13 cellular contexts compared by ENCODE assay signal in genomic region chr5:126884269-126884819, GRCh38.
DNase-seq lines count a peak whose midpoint lies in the region; ATAC-seq and TF ChIP-seq lines count a peak whose summit lies in the region.
"Had no signal": no experiment of that assay in that cellular context is flagged by ENCODE, and none has a peak within 500 bp of the region (broad histone marks: within the 10 kb centered on the region; RNA-seq: fewer than 3 reads in every experiment).

No MANE protein-coding gene starts in this region.

- H3K36me3 ChIP-seq in CD8-positive, alpha-beta memory T cell (ENCODE audit: insufficient read depth, low read length), result no peaks in the 10 kb centered on the region
- H3K36me3 ChIP-seq: vagina had no signal

- H3K4me1 Mint-ChIP-seq in CD8-positive, alpha-beta memory T cell, result no peaks in the 10 kb centered on the region
- H3K4me1 Mint-ChIP-seq in mesothelial cell of epicardium, result peaks cover 24% of the 10 kb centered on the region

- no peak for TF ChIP-seq CTCF in mesothelial cell of epicardium (IDR thresholded peaks at IDR 0.05; ENCODE audit: unreplicated experiment)

- H3K27me3 ChIP-seq in CD8-positive, alpha-beta memory T cell (ENCODE audit: insufficient read depth, low read length, poor library complexity, severe bottlenecking), result no peaks in the 10 kb centered on the region
- H3K27me3 ChIP-seq: vagina had no signal

- no peaks in the 10 kb centered on the region for H3K9me3 ChIP-seq in CD8-positive, alpha-beta memory T cell (ENCODE audit: low read length)
- H3K9me3 ChIP-seq: vagina had no signal

- no peaks in the 10 kb centered on the region for H3K9me3 Mint-ChIP-seq in CD8-positive, alpha-beta memory T cell
- H3K9me3 Mint-ChIP-seq in mesothelial cell of epicardium, result no peaks in the 10 kb centered on the region
- H3K9me3 Mint-ChIP-seq: T-cell had no signal

- POLR2A ChIA-PET in CD8-positive, alpha-beta memory T cell (lab: Charles Lee), result no interaction called here

- H3K27me3 Mint-ChIP-seq in CD8-positive, alpha-beta memory T cell, result no peaks in the 10 kb centered on the region
- H3K27me3 Mint-ChIP-seq in mesothelial cell of epicardium (ENCODE audit: low read depth), result no peaks in the 10 kb centered on the region
- H3K27me3 Mint-ChIP-seq: T-cell had no signal

- no peak for DNase-seq in CD8-positive, alpha-beta memory T cell
- DNase-seq in NCI-H226 (peak; percentile 88), dermis blood vessel endothelial cell (peak; percentile 87), mesothelial cell of epicardium (ENCODE audit: low spot score in 2 of 2, unreplicated experiment in 2 of 2) (no peak), NCI-H2029 treated with DMSO at 0.1 percent for 48 hours (lab: John Stamatoyannopoulos, UW) (no peak), NCI-H526 treated with DMSO at 0.1 percent for 48 hours (lab: John Stamatoyannopoulos, UW) (no peak)
- DNase-seq: effector CD8-positive, alpha-beta T cell; GDM1; NCI-H2171 treated with DMSO at 0.1 percent for 48 hours; T-cell had no signal

- peak overlapping the region; percentile 31 for H3K27ac ChIP-seq in CD8-positive, alpha-beta memory T cell (ENCODE audit: low read depth, low read length)
- H3K27ac ChIP-seq: vagina had no signal

- ATAC-seq in HG02623 (IDR thresholded peaks at IDR 0.05; ENCODE audit: unreplicated experiment), result no peak
- ATAC-seq in HG02885 (IDR thresholded peaks at IDR 0.05; ENCODE audit: poor library complexity, unreplicated experiment), result no peak
- ATAC-seq: T-cell had no signal

- CTCF ChIA-PET in CD8-positive, alpha-beta memory T cell (lab: Charles Lee), result no interaction called here

- H3K4me1 ChIP-seq in CD8-positive, alpha-beta memory T cell (ENCODE audit: insufficient read depth, low read length), result no peaks in the 10 kb centered on the region
- H3K4me1 ChIP-seq: vagina had no signal

- no peak overlapping the region for H3K4me3 ChIP-seq in CD8-positive, alpha-beta memory T cell (ENCODE audit: low read length)
- H3K4me3 ChIP-seq: vagina had no signal

- no peaks in the 10 kb centered on the region for H3K36me3 Mint-ChIP-seq in CD8-positive, alpha-beta memory T cell
- no peaks in the 10 kb centered on the region for H3K36me3 Mint-ChIP-seq in mesothelial cell of epicardium

- no peak overlapping the region for H3K4me3 Mint-ChIP-seq in CD8-positive, alpha-beta memory T cell
- H3K4me3 Mint-ChIP-seq in mesothelial cell of epicardium, result no peak overlapping the region
- H3K4me3 Mint-ChIP-seq: T-cell had no signal

- no peak overlapping the region for H3K27ac Mint-ChIP-seq in CD8-positive, alpha-beta memory T cell
- peak overlapping the region; percentile 32 for H3K27ac Mint-ChIP-seq in mesothelial cell of epicardium
- H3K27ac Mint-ChIP-seq: T-cell had no signal

Comparison
In these comparisons a context has a peak if more than half of its experiments do, and no peak if none do; other contexts are left out.
1. DNase-seq: peak in NCI-H226 (single experiment) and dermis blood vessel endothelial cell (single experiment); none in CD8-positive, alpha-beta memory T cell (0 of 5), mesothelial cell of epicardium (0 of 2), NCI-H2029 treated with DMSO at 0.1 percent for 48 hours (single experiment) and NCI-H526 treated with DMSO at 0.1 percent for 48 hours (single experiment).